In genomic region chr10:126966938-126967337, GRCh38 we compare ENCODE assay signal across 38 cellular contexts.
"Had no signal": no experiment of that assay in that cellular context is flagged by ENCODE, and none has a peak within 500 bp of the region (broad histone marks: within the 10 kb centered on the region; RNA-seq: fewer than 3 reads in every experiment).

No MANE protein-coding gene starts in this region.

- H3K27ac ChIP-seq: adrenal gland, body of pancreas, brain microvascular endothelial cell, breast epithelium, WERI-Rb-1 had no signal

- H3K27ac Mint-ChIP-seq: activated CD4-positive, alpha-beta memory T cell treated with anti-CD3 and anti-CD28 coated beads for 36 hours; activated CD4-positive, alpha-beta T cell treated with anti-CD3 and anti-CD28 coated beads, Interleukin-2, amount 10 ng/mL, durations not matched to agents 24 days and 14 days; activated CD8-positive, alpha-beta T cell treated with anti-CD3 and anti-CD28 coated beads for 36 hours; activated naive CD4-positive, alpha-beta T cell treated with anti-CD3 and anti-CD28 coated beads for 36 hours; activated naive CD4-positive, alpha-beta T cell treated with anti-CD3 and anti-CD28 coated beads, Interleukin-2, amount 50 U/mL, for 72 hours; activated naive CD8-positive, alpha-beta T cell treated with anti-CD3 and anti-CD28 coated beads for 36 hours; activated T-cell treated with anti-CD3 and anti-CD28 coated beads, Interleukin-2, amount 50 U/mL, for 72 hours; activated T-helper 1 cell treated with anti-CD3 and anti-CD28 coated beads, Interleukin-12 subunit alpha, Interleukin-12 subunit beta, Interleukin-2, Interleukin-4 antibody, amounts not matched to agents 30 ng/mL and 10 ng/mL and 1 ng/mL, durations not matched to agents 14 hours and 24 hours and 36 hours; activated T-helper 17 cell treated with anti-CD3 and anti-CD28 coated beads, Interleukin-2, amount 50 U/mL, for 72 hours; T-helper 1 cell treated with Interleukin-12 subunit alpha and Interleukin-12 subunit beta and Interleukin-4 antibody, amounts not matched to agents 30 μg/mL and 1 μg/mL, for 36 hours; T-helper 2 cell treated with Interferon-gamma antibody and Interleukin-4, amounts not matched to agents 5 μg/mL and 100 μg/mL, for 36 hours; WTC11 had no signal

- H3K9me3 Mint-ChIP-seq: activated CD4-positive, alpha-beta memory T cell treated with anti-CD3 and anti-CD28 coated beads for 36 hours; activated CD8-positive, alpha-beta T cell treated with anti-CD3 and anti-CD28 coated beads for 36 hours; activated naive CD4-positive, alpha-beta T cell treated with anti-CD3 and anti-CD28 coated beads for 36 hours; activated naive CD8-positive, alpha-beta T cell treated with anti-CD3 and anti-CD28 coated beads for 36 hours; activated T-cell treated with anti-CD3 and anti-CD28 coated beads, Interleukin-2, amount 50 U/mL, for 4 hours; activated T-cell treated with anti-CD3 and anti-CD28 coated beads, Interleukin-2, amount 50 U/mL, for 72 hours; WTC11 had no signal

- ATAC-seq: activated CD4-positive, CD25-positive, alpha-beta regulatory T cell treated with anti-CD3 and anti-CD28 coated beads, Interleukin-2, amount 50 U/mL, for 24 hours; activated CD8-positive, alpha-beta T cell treated with anti-CD3 and anti-CD28 coated beads for 36 hours; activated naive CD4-positive, alpha-beta T cell treated with anti-CD3 and anti-CD28 coated beads, Interleukin-2, amount 50 U/mL, for 72 hours; activated T-cell treated with anti-CD3 and anti-CD28 coated beads, Interleukin-2, amount 50 U/mL, for 4 hours; activated T-cell treated with anti-CD3 and anti-CD28 coated beads, Interleukin-2, amount 50 U/mL, for 72 hours; activated T-helper 17 cell treated with anti-CD3 and anti-CD28 coated beads, Interleukin-2, amount 50 U/mL, for 72 hours; body of pancreas; WTC11 had no signal

- H3K4me1 ChIP-seq: adrenal gland, breast epithelium had no signal

- H3K4me3 Mint-ChIP-seq: activated CD4-positive, alpha-beta memory T cell treated with anti-CD3 and anti-CD28 coated beads for 36 hours; activated CD4-positive, alpha-beta T cell treated with anti-CD3 and anti-CD28 coated beads, Interleukin-2, amount 10 ng/mL, durations not matched to agents 24 days and 14 days; activated CD8-positive, alpha-beta T cell treated with anti-CD3 and anti-CD28 coated beads for 36 hours; activated naive CD4-positive, alpha-beta T cell treated with anti-CD3 and anti-CD28 coated beads for 36 hours; activated naive CD8-positive, alpha-beta T cell treated with anti-CD3 and anti-CD28 coated beads for 36 hours; activated T-cell treated with anti-CD3 and anti-CD28 coated beads, Interleukin-2, amount 50 U/mL, for 4 hours; activated T-cell treated with anti-CD3 and anti-CD28 coated beads, Interleukin-2, amount 50 U/mL, for 72 hours; activated T-helper 1 cell treated with anti-CD3 and anti-CD28 coated beads, Interleukin-12 subunit alpha, Interleukin-12 subunit beta, Interleukin-2, Interleukin-4 antibody, amounts not matched to agents 30 ng/mL and 10 ng/mL and 1 ng/mL, durations not matched to agents 14 hours and 24 hours and 36 hours; activated T-helper 17 cell treated with anti-CD3 and anti-CD28 coated beads, Interleukin-2, amount 50 U/mL, for 72 hours; T-helper 1 cell treated with Interleukin-12 subunit alpha and Interleukin-12 subunit beta and Interleukin-4 antibody, amounts not matched to agents 30 μg/mL and 1 μg/mL, for 36 hours; T-helper 2 cell treated with Interferon-gamma antibody and Interleukin-4, amounts not matched to agents 5 μg/mL and 100 μg/mL, for 36 hours; WTC11 had no signal

- H3K9me3 ChIP-seq: adrenal gland, body of pancreas, breast epithelium had no signal

- H3K36me3 ChIP-seq: adrenal gland, brain microvascular endothelial cell, breast epithelium, WERI-Rb-1 had no signal

- DNase-seq: activated CD4-positive, alpha-beta memory T cell treated with anti-CD3 and anti-CD28 coated beads for 36 hours; activated CD4-positive, alpha-beta T cell treated with anti-CD3 and anti-CD28 coated beads for 4 hours; activated CD4-positive, alpha-beta T cell treated with anti-CD3 and anti-CD28 coated beads, Interleukin-2, amount 10 ng/mL, durations not matched to agents 24 days and 14 days; activated CD4-positive, alpha-beta T cell treated with anti-CD3 and anti-CD28 coated beads, Interleukin-2, amount 50 U/mL, for 1 hour; activated CD4-positive, alpha-beta T cell treated with anti-CD3 and anti-CD28 coated beads, Interleukin-2, amount 50 U/mL, for 4 hours; activated CD4-positive, CD25-positive, alpha-beta regulatory T cell; activated CD8-positive, alpha-beta memory T cell treated with anti-CD3 and anti-CD28 coated beads, Interleukin-2, amount 50 U/mL, for 4 hours; activated CD8-positive, alpha-beta T cell treated with anti-CD3 and anti-CD28 coated beads for 36 hours; activated effector memory CD4-positive, alpha-beta T cell treated with anti-CD3 and anti-CD28 coated beads, Interleukin-2, amount 50 U/mL, for 16 hours; activated gamma-delta T cell treated with Interleukin-2 at 50 U/mL for 16 hours; activated naive CD4-positive, alpha-beta T cell; activated naive CD4-positive, alpha-beta T cell treated with anti-CD3 and anti-CD28 coated beads for 36 hours; activated naive CD4-positive, alpha-beta T cell treated with anti-CD3 and anti-CD28 coated beads, Interleukin-2, amount 50 U/mL, for 16 hours; activated naive CD8-positive, alpha-beta T cell treated with anti-CD3 and anti-CD28 coated beads for 36 hours; activated T-cell treated with anti-CD3 and anti-CD28 coated beads for 4 hours; activated T-cell treated with anti-CD3 and anti-CD28 coated beads, Interleukin-2, amount 50 U/mL, for 1 hour; activated T-cell treated with anti-CD3 and anti-CD28 coated beads, Interleukin-2, amount 50 U/mL, for 4 hours; activated T-cell treated with anti-CD3 and anti-CD28 coated beads, Interleukin-2, amount 50 U/mL, for 72 hours; adrenal gland; amniotic stem cell; aorta; body of pancreas; central memory CD4-positive, alpha-beta T cell; T-helper 1 cell; T-helper 2 cell; T-helper 9 cell; WERI-Rb-1 had no signal

- H3K36me3 Mint-ChIP-seq: activated CD4-positive, alpha-beta memory T cell treated with anti-CD3 and anti-CD28 coated beads for 36 hours; activated naive CD8-positive, alpha-beta T cell treated with anti-CD3 and anti-CD28 coated beads for 36 hours had no signal

- FAIRE-seq: astrocyte, TTC549 had no signal

- H3K4me1 Mint-ChIP-seq: activated CD4-positive, alpha-beta T cell treated with anti-CD3 and anti-CD28 coated beads, Interleukin-2, amount 10 ng/mL, durations not matched to agents 24 days and 14 days; activated naive CD8-positive, alpha-beta T cell treated with anti-CD3 and anti-CD28 coated beads for 36 hours; activated T-helper 17 cell treated with anti-CD3 and anti-CD28 coated beads, Interleukin-2, amount 50 U/mL, for 72 hours had no signal

- H3K27me3 ChIP-seq: adrenal gland, body of pancreas, brain microvascular endothelial cell, breast epithelium had no signal

- H3K27me3 Mint-ChIP-seq: activated CD4-positive, alpha-beta memory T cell treated with anti-CD3 and anti-CD28 coated beads for 36 hours; activated CD4-positive, alpha-beta T cell treated with anti-CD3 and anti-CD28 coated beads, Interleukin-2, amount 10 ng/mL, durations not matched to agents 24 days and 14 days; activated CD8-positive, alpha-beta T cell treated with anti-CD3 and anti-CD28 coated beads for 36 hours; activated naive CD8-positive, alpha-beta T cell treated with anti-CD3 and anti-CD28 coated beads for 36 hours; activated T-helper 17 cell treated with anti-CD3 and anti-CD28 coated beads, Interleukin-2, amount 50 U/mL, for 72 hours had no signal

- H3K4me3 ChIP-seq: adrenal gland, body of pancreas, breast epithelium had no signal
